9 cellular contexts compared by ENCODE assay signal in genomic region chr1:27137022-27137542, GRCh38. TPM values are rescaled to one million over a fixed set of nuclear protein-coding genes. Genes with fewer than 3 reads are reported as not detected.
DNase-seq lines count a peak whose midpoint lies in the region; ATAC-seq and TF ChIP-seq lines count a peak whose summit lies in the region.
"Had no signal": no experiment of that assay in that cellular context is flagged by ENCODE, and none has a peak within 500 bp of the region (broad histone marks: within the 10 kb centered on the region; RNA-seq: fewer than 3 reads in every experiment).

No MANE protein-coding gene starts in this region.

- H3K36me3 ChIP-seq in colonic mucosa (no peaks in the 10 kb centered on the region), neutrophil (no peaks in the 10 kb centered on the region)
- H3K36me3 ChIP-seq: tibial artery had no signal

- H3K4me3 Mint-ChIP-seq in type B pancreatic cell = no peak overlapping the region

- peaks cover 51% of the 10 kb centered on the region for H3K4me1 Mint-ChIP-seq in type B pancreatic cell (ENCODE audit: unreplicated experiment)

- peak; percentile 61 for ATAC-seq in HG03159 (IDR thresholded peaks at IDR 0.05; ENCODE audit: unreplicated experiment)
- no peak for ATAC-seq in GM21447 (IDR thresholded peaks at IDR 0.05; ENCODE audit: unreplicated experiment)
- no peak for ATAC-seq in HG03442 (IDR thresholded peaks at IDR 0.05; ENCODE audit: unreplicated experiment)

- peak; percentile 48 for DNase-seq in AG20443 (ENCODE audit: low spot score)
- peak; percentile 77 for DNase-seq in activated CD4-positive, CD25-positive, alpha-beta regulatory T cell treated with anti-CD3 and anti-CD28 coated beads, Interleukin-2, amount 50 U/mL, for 72 hours
- peak; percentile 60 for DNase-seq in colonic mucosa
- no peak for DNase-seq in type B pancreatic cell (ENCODE audit: extremely low spot score, unreplicated experiment)

- H3K4me3 ChIP-seq in colonic mucosa = no peak overlapping the region
- peak overlapping the region; percentile 53 to 58 for H3K4me3 ChIP-seq in neutrophil (ENCODE audit: low read depth in 1 of 2, low read length in 1 of 2)
- H3K4me3 ChIP-seq: tibial artery had no signal

- no peaks in the 10 kb centered on the region for H3K27me3 ChIP-seq in colonic mucosa
- no peaks in the 10 kb centered on the region for H3K27me3 ChIP-seq in neutrophil
- H3K27me3 ChIP-seq: tibial artery had no signal

- intact Hi-C loops in colonic mucosa (cut with DNase I) = no loop called here

- no peaks in the 10 kb centered on the region for H3K27me3 Mint-ChIP-seq in type B pancreatic cell

- H3K9ac ChIP-seq in colonic mucosa (ENCODE audit: low read depth in 2 of 2, low read length in 2 of 2) = peak overlapping the region; percentile 57 to 61

- H3K27ac ChIP-seq in colonic mucosa = peak overlapping the region; percentile 60
- H3K27ac ChIP-seq in neutrophil = peak overlapping the region; percentile 99
- H3K27ac ChIP-seq: tibial artery had no signal

- H3K36me3 Mint-ChIP-seq in type B pancreatic cell = peaks cover 3% of the 10 kb centered on the region

- peak overlapping the region; percentile 73 for H3K27ac Mint-ChIP-seq in type B pancreatic cell

- TF ChIP-seq CTCF in colonic mucosa (IDR thresholded peaks at IDR 0.05) = no peak
- peak; percentile 15 for TF ChIP-seq CTCF in neutrophil (IDR thresholded peaks at IDR 0.05)
- TF ChIP-seq CTCF in type B pancreatic cell (conservative IDR thresholded peaks at IDR 0.05) = no peak

- H3K9me3 Mint-ChIP-seq in type B pancreatic cell = no peaks in the 10 kb centered on the region

- H3K4me1 ChIP-seq in colonic mucosa (peaks cover 25% of the 10 kb centered on the region), neutrophil (ENCODE audit: control insufficient read depth in 1 of 2, insufficient read depth in 1 of 2, low read depth in 1 of 2, low read length in 1 of 2) (peaks cover 93 to 97% of the 10 kb centered on the region in 2 experiments)

- no peaks in the 10 kb centered on the region for H3K9me3 ChIP-seq in colonic mucosa
- H3K9me3 ChIP-seq in neutrophil = no peaks in the 10 kb centered on the region
- H3K9me3 ChIP-seq: tibial artery had no signal

RNA-seq across cellular contexts. Expression of gene SLC9A1, which starts 17.8 kb away (rescaled TPM):
- 10 to 100 TPM; 63.6 to 99.6 TPM for total RNA-seq in colonic mucosa
- 28.8 and 41.9 TPM in 2 replicates for total RNA-seq in type B pancreatic cell (ENCODE audit: low replicate concordance)
